Comparison of ENCODE assay signal across 16 cellular contexts in the genomic region with DNA sequence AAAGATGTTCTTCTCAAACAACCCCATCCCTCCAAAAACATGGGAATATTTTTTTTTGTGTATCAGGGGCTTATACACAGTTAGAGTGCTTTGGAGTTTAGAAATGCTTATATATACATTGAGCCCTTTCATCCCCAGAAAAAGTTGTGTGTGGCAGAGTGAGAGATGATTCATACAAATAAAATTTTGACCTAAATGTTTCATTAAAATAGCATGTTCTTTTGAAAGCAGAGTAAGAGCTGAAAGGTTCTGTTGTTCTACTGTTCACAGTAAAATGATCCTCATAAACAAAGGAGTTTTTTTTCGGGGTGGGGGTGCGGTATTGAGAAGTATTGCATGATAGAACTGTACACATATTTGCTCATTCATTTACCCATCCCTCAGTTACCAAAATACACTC.
DNase-seq lines count a peak whose midpoint lies in the region; ATAC-seq, FAIRE-seq and TF ChIP-seq lines count a peak whose summit lies in the region.
"Had no signal": no experiment of that assay in that cellular context is flagged by ENCODE, and none has a peak within 500 bp of the region (broad histone marks: within the 10 kb centered on the region; RNA-seq: fewer than 3 reads in every experiment).

No MANE protein-coding gene starts in this region.

- H3K14ac ChIP-seq in IMR-90 (replicated peaks; ENCODE audit: low read depth, low read length), result no peak overlapping the region

- dilution Hi-C loops in IMR-90 (cut with HindIII; ENCODE audit: low sequenced_read_pairs, unreplicated experiment), result no loop called here

- H3K36me3 ChIP-seq in IMR-90 (ENCODE audit: control insufficient read depth, insufficient read depth, low read length) (no peaks in the 10 kb centered on the region), brain microvascular endothelial cell (replicated peaks) (no peaks in the 10 kb centered on the region), HepG2 (replicated peaks in 1 of 2; ENCODE audit: control insufficient read depth in 1 of 2, insufficient read depth in 2 of 2, low read length in 2 of 2) (no peaks in the 10 kb centered on the region)
- H3K36me3 ChIP-seq: Peyer's patch had no signal

- peak; percentile 60 for DNase-seq in COLO829 (ENCODE audit: low spot score)
- DNase-seq in IMR-90, result peak; percentile 54
- peak; percentile 24 for DNase-seq in brain microvascular endothelial cell
- peak; percentile 56 for DNase-seq in iris pigment epithelial cell (ENCODE audit: low read depth)
- no peak for DNase-seq in stimulated activated CD4-positive, alpha-beta T cell treated with anti-CD3 and anti-CD28 coated beads, Interleukin-4, amount 100 ng/mL, for 24 hours
- DNase-seq in HepG2 (ENCODE audit: low spot score), result no peak
- DNase-seq: CD4-positive, alpha-beta T cell; DMS53; NCI-H1417 treated with DMSO at 0.1 percent for 48 hours; NCI-H187 treated with DMSO at 0.1 percent for 48 hours; NCI-H526 treated with DMSO at 0.1 percent for 48 hours; Peyer's patch; Right ventricle myocardium superior had no signal

- H4K5ac ChIP-seq in IMR-90 (ENCODE audit: low read depth, low read length), result no peak overlapping the region

- no peaks in the 10 kb centered on the region for H3K79me2 ChIP-seq in HepG2 (ENCODE audit: insufficient read depth, low read length)

- H3K4me2 ChIP-seq in IMR-90 (ENCODE audit: low read depth, low read length) (no peak overlapping the region; the same call in 1 of the 2 replicates), HepG2 (ENCODE audit: low read depth, low read length) (no peak overlapping the region)

- intact Hi-C loops in IMR-90 (cut with micrococcal nuclease) (loop anchor here (1.0 kb wide), 1 partner anchor 23 kb away; no protein-coding TSS in a partner anchor), HepG2 (cut with micrococcal nuclease; ENCODE audit: unreplicated experiment) (no loop called here)

- no peaks in the 10 kb centered on the region for H3K79me1 ChIP-seq in IMR-90 (ENCODE audit: low read depth in 1 of 2, low read length in 2 of 2)

- no peak overlapping the region for H3K18ac ChIP-seq in IMR-90 (ENCODE audit: low read depth, low read length)

- no peak overlapping the region for H3K27ac ChIP-seq in IMR-90 (ENCODE audit: insufficient read depth, low read length)
- no peak overlapping the region for H3K27ac ChIP-seq in brain microvascular endothelial cell
- no peak overlapping the region for H3K27ac ChIP-seq in HepG2 (ENCODE audit: extremely low read length, insufficient read depth, low read length)
- H3K27ac ChIP-seq: Peyer's patch, SK-N-MC had no signal

- TF ChIP-seq CTCF in IMR-90 (conservative IDR thresholded peaks at IDR 0.05; ENCODE audit: low read depth, low read length) (no peak), brain microvascular endothelial cell (IDR thresholded peaks at IDR 0.05; ENCODE audit: low read depth, low read length, missing control alignments) (no peak), HepG2 (CRISPR knock-in tag; IDR thresholded peaks at IDR 0.05) (no peak)

- H3K27me3 ChIP-seq in IMR-90 (ENCODE audit: control insufficient read depth, insufficient read depth, low read length) (no peaks in the 10 kb centered on the region), brain microvascular endothelial cell (replicated peaks) (no peaks in the 10 kb centered on the region), HepG2 (ENCODE audit: control insufficient read depth in 1 of 2, insufficient read depth in 2 of 2, low read length in 2 of 2) (no peaks in the 10 kb centered on the region)
- H3K27me3 ChIP-seq: Peyer's patch had no signal

- TF ChIP-seq RAD21 in IMR-90 (IDR thresholded peaks at IDR 0.05; ENCODE audit: low read length) (no peak), HepG2 (CRISPR knock-in tag; IDR thresholded peaks at IDR 0.05) (no peak)

- no peaks in the 10 kb centered on the region for H3K9me1 ChIP-seq in IMR-90 (ENCODE audit: insufficient read depth, low read length)

- H2BK20ac ChIP-seq in IMR-90 (ENCODE audit: low read depth, low read length), result no peak overlapping the region

- H2BK5ac ChIP-seq in IMR-90 (ENCODE audit: low read depth, low read length, poor library complexity, severe bottlenecking), result no peak overlapping the region

- H2AFZ ChIP-seq in IMR-90 (replicated peaks; ENCODE audit: low read length, poor library complexity) (no peak overlapping the region), HepG2 (ENCODE audit: low read length) (no peak overlapping the region)

- no peak overlapping the region for H4K91ac ChIP-seq in IMR-90 (ENCODE audit: insufficient read depth, low read depth, low read length)

- no peak overlapping the region for H2AK9ac ChIP-seq in IMR-90 (replicated peaks; ENCODE audit: low read depth, low read length, poor library complexity)

- peaks cover 2% of the 10 kb centered on the region; the same call in 1 of the 2 replicates for H3K4me1 ChIP-seq in IMR-90 (ENCODE audit: control insufficient read depth, insufficient read depth, low read length)
- no peaks in the 10 kb centered on the region for H3K4me1 ChIP-seq in HepG2 (ENCODE audit: insufficient read depth, low read length)
- H3K4me1 ChIP-seq: Peyer's patch had no signal

- BruUV-seq in IMR-90 (replicated peaks; lab: Mats Ljungman, UMichigan), result no TSS peak
- BruUV-seq in HepG2 (replicated peaks; lab: Mats Ljungman, UMichigan), result no TSS peak

- H3K56ac ChIP-seq in IMR-90 (ENCODE audit: extremely low read depth, insufficient read depth, low read length), result no peak overlapping the region

- POLR2A ChIA-PET in IMR-90 (lab: Charles Lee; ENCODE audit: unreplicated experiment) (no interaction called here), HepG2 (lab: Yijun Ruan, JAX) (no interaction called here)

- no peak overlapping the region for H2BK120ac ChIP-seq in IMR-90 (ENCODE audit: low read depth, low read length)

- H2BK15ac ChIP-seq in IMR-90 (ENCODE audit: low read depth, low read length), result no peak overlapping the region

- CTCF ChIA-PET in IMR-90 (lab: Yijun Ruan, JAX) (interaction anchor here (0.8 kb wide), 2 partner anchors 17 to 121 kb away, joined by 3 to 6 read pairs; no protein-coding TSS in a partner anchor), HepG2 (lab: Yijun Ruan, JAX; ENCODE audit: low intra/inter-chr PET ratio, low total read pairs) (no interaction called here)

- no peak for FAIRE-seq in HepG2 (lab: Jason Lieb, UNC)
- FAIRE-seq: GM18507 had no signal

- in situ Hi-C loops in IMR-90 (cut with MboI; ENCODE audit: low sequenced_read_pairs) (no loop called here), brain microvascular endothelial cell (cut with HindIII; ENCODE audit: low pct_ligation_motif_present, low sequenced_read_pairs) (no loop called here), HepG2 (cut with HindIII; ENCODE audit: extremely low pct_ligation_motif_present, low pct_unique_long_range_greater_than_20kb) (no loop called here)

- H4K8ac ChIP-seq in IMR-90 (ENCODE audit: low read depth in 2 of 2, low read length in 2 of 2), result no peak overlapping the region

- no peak overlapping the region for H3K23ac ChIP-seq in IMR-90 (ENCODE audit: low read depth, low read length)

- H3K9me3 ChIP-seq in IMR-90 (ENCODE audit: control insufficient read depth, insufficient read depth, low read length) (no peaks in the 10 kb centered on the region), HepG2 (ENCODE audit: low read length) (no peaks in the 10 kb centered on the region)
- H3K9me3 ChIP-seq: Peyer's patch had no signal

- H4K20me1 ChIP-seq in IMR-90 (ENCODE audit: insufficient read depth, low read length) (no peaks in the 10 kb centered on the region), HepG2 (ENCODE audit: insufficient read depth, low read length) (no peaks in the 10 kb centered on the region)

- H3K4ac ChIP-seq in IMR-90 (ENCODE audit: low read depth, low read length), result no peak overlapping the region

- TF ChIP-seq POLR2A in IMR-90 (IDR thresholded peaks at IDR 0.05; ENCODE audit: low read depth, low read length), result no peak
- no peak for TF ChIP-seq POLR2A in HepG2 (IDR thresholded peaks at IDR 0.05; ENCODE audit: insufficient read depth in 1 of 2, low read depth in 2 of 2, low read length in 2 of 2)

- H3K9ac ChIP-seq in IMR-90 (ENCODE audit: low read depth, low read length) (no peak overlapping the region), HepG2 (ENCODE audit: insufficient read depth, low read depth, low read length) (no peak overlapping the region)

- ATAC-seq in IMR-90 (ENCODE audit: low read depth) (peak; percentile 65), HG02610 (IDR thresholded peaks at IDR 0.05; ENCODE audit: unreplicated experiment) (no peak), HepG2 (no peak)

- WGBS in IMR-90 (ENCODE audit: extremely low coverage in 2 of 2, insufficient read length in 1 of 2), 2 experiments, result no CpG with 5 or more reads among the region's 2 CpGs
- 0% methylated on average over 2 of the region's 2 CpGs for WGBS in HepG2 (ENCODE audit: low lambda C conversion rate)

- no peak for TF ChIP-seq EP300 in HepG2 (IDR thresholded peaks at IDR 0.05; ENCODE audit: low read depth in 2 of 2, low read length in 2 of 2)
- TF ChIP-seq EP300 in HepG2 (CRISPR knock-in tag; IDR thresholded peaks at IDR 0.05; ENCODE audit: borderline replicate concordance), result no peak

- no peak overlapping the region for H3K4me3 ChIP-seq in IMR-90 (ENCODE audit: insufficient read depth, low read depth, low read length)
- H3K4me3 ChIP-seq in brain microvascular endothelial cell (ENCODE audit: low read depth, low read length), result no peak overlapping the region
- H3K4me3 ChIP-seq in HepG2 (replicated peaks in 1 of 3; ENCODE audit: insufficient read depth in 1 of 3, low read depth in 2 of 3, low read length in 3 of 3), result no peak overlapping the region
- H3K4me3 ChIP-seq: Peyer's patch, SK-N-MC had no signal

- no peak overlapping the region for H2AK5ac ChIP-seq in IMR-90 (ENCODE audit: low read depth, low read length)

TF ChIP-seq in IMR-90, 13 proteins besides CTCF, POLR2A, EP300 and RAD21 (continues in another document):
- TF ChIP-seq MAZ (IDR thresholded peaks at IDR 0.05; ENCODE audit: borderline replicate concordance, low read depth, low read length) (no peak), CHD1 (IDR thresholded peaks at IDR 0.05; ENCODE audit: low read depth, low read length) (no peak)

TF ChIP-seq in HepG2, 621 proteins besides CTCF, POLR2A, EP300 and RAD21:
- TF ChIP-seq TAF15 (IDR thresholded peaks at IDR 0.05; ENCODE audit: low read depth, low read length, poor library complexity, severe bottlenecking) (no peak), ZBTB21 (CRISPR knock-in tag; IDR thresholded peaks at IDR 0.05) (no peak)

Comparison
In these comparisons a context has a peak if more than half of its experiments do, and no peak if none do; other contexts are left out.
1. DNase-seq: peak in COLO829 (single experiment), IMR-90 (single experiment), brain microvascular endothelial cell (single experiment) and iris pigment epithelial cell (single experiment); none in stimulated activated CD4-positive, alpha-beta T cell treated with anti-CD3 and anti-CD28 coated beads, Interleukin-4, amount 100 ng/mL, for 24 hours (single experiment) and HepG2 (single experiment).